27 cellular contexts compared by ENCODE assay signal in genomic region chr13:107809125-107809524, GRCh38.
"Had no signal": no experiment of that assay in that cellular context is flagged by ENCODE, and none has a peak within 500 bp of the region (broad histone marks: within the 10 kb centered on the region; RNA-seq: fewer than 3 reads in every experiment).

No MANE protein-coding gene starts in this region.

- H3K4me1 ChIP-seq: esophagus muscularis mucosa, gastrocnemius medialis, heart left ventricle, left lung, prostate gland, right atrium auricular region, sigmoid colon, stomach, thyroid gland had no signal

- H3K4me3 ChIP-seq: coronary artery, esophagus muscularis mucosa, gastrocnemius medialis, heart left ventricle, hepatocyte, left lung, prostate gland, right atrium auricular region, sigmoid colon, stomach, thyroid gland had no signal

- H3K27ac ChIP-seq: coronary artery, esophagus muscularis mucosa, gastrocnemius medialis, heart left ventricle, hepatocyte, left lung, prostate gland, right atrium auricular region, sigmoid colon, stomach, thyroid gland had no signal

- H2AFZ ChIP-seq: hepatocyte had no signal

- H3K9me3 Mint-ChIP-seq: nephron progenitor cell, type B pancreatic cell had no signal

- H3K9me3 ChIP-seq: esophagus muscularis mucosa, gastrocnemius medialis, heart left ventricle, left lung, prostate gland, right atrium auricular region, sigmoid colon, stomach, thyroid gland had no signal

- H3K27me3 Mint-ChIP-seq: naive thymus-derived CD4-positive, alpha-beta T cell; type B pancreatic cell had no signal

- H3K36me3 Mint-ChIP-seq: naive thymus-derived CD4-positive, alpha-beta T cell; stimulated activated effector memory CD8-positive, alpha-beta T cell treated with anti-CD3 and anti-CD28 coated beads, Interleukin-12 subunit alpha, Interleukin-12 subunit beta, amount 100 ng/mL, for 72 hours; type B pancreatic cell had no signal

- H3K36me3 ChIP-seq: esophagus muscularis mucosa, gastrocnemius medialis, heart left ventricle, left lung, prostate gland, right atrium auricular region, sigmoid colon, stomach, thyroid gland had no signal

- H3K4me1 Mint-ChIP-seq: naive thymus-derived CD4-positive, alpha-beta T cell; stimulated activated effector memory CD8-positive, alpha-beta T cell treated with anti-CD3 and anti-CD28 coated beads, Interleukin-12 subunit alpha, Interleukin-12 subunit beta, amount 100 ng/mL, for 72 hours had no signal

- H3K79me2 ChIP-seq: hepatocyte had no signal

- H3K27me3 ChIP-seq: esophagus muscularis mucosa, gastrocnemius medialis, heart left ventricle, hepatocyte, left lung, right atrium auricular region, sigmoid colon, stomach, thyroid gland had no signal

- FAIRE-seq: endothelial cell of umbilical vein, islet of Langerhans had no signal

- H3K4me2 ChIP-seq: hepatocyte had no signal

- DNase-seq: dermis blood vessel endothelial cell; effector memory CD4-positive, alpha-beta T cell; foreskin fibroblast; gastrocnemius medialis; heart left ventricle; left cardiac atrium; left lung; mesendoderm; midbrain; naive thymus-derived CD4-positive, alpha-beta T cell; nephron progenitor cell; nucleus accumbens; sigmoid colon; stimulated activated CD4-positive, alpha-beta T cell treated with anti-CD3 and anti-CD28 coated beads, Interleukin-2, amount 100 ng/mL, for 24 hours; stimulated activated CD4-positive, alpha-beta T cell treated with anti-CD3 and anti-CD28 coated beads, Interleukin-4, amount 100 ng/mL, for 24 hours; stimulated activated naive CD4-positive, alpha-beta T cell treated with Interleukin-2 at 50 U/mL for 16 hours; stomach; thyroid gland had no signal

- H3K4me3 Mint-ChIP-seq: naive thymus-derived CD4-positive, alpha-beta T cell; nephron progenitor cell; stimulated activated effector memory CD8-positive, alpha-beta T cell treated with anti-CD3 and anti-CD28 coated beads, Interleukin-12 subunit alpha, Interleukin-12 subunit beta, amount 100 ng/mL, for 72 hours; type B pancreatic cell had no signal

- H3K27ac Mint-ChIP-seq: naive thymus-derived CD4-positive, alpha-beta T cell; nephron progenitor cell; stimulated activated effector memory CD8-positive, alpha-beta T cell treated with anti-CD3 and anti-CD28 coated beads, Interleukin-12 subunit alpha, Interleukin-12 subunit beta, amount 100 ng/mL, for 72 hours; type B pancreatic cell had no signal

- ATAC-seq: gastrocnemius medialis; heart left ventricle; left lung; naive thymus-derived CD4-positive, alpha-beta T cell; stimulated activated effector memory CD8-positive, alpha-beta T cell treated with anti-CD3 and anti-CD28 coated beads, Interleukin-12 subunit alpha, Interleukin-12 subunit beta, amount 100 ng/mL, for 72 hours had no signal
